23 cellular contexts compared by ENCODE assay signal in genomic region chr1:162371611-162372010, GRCh38. TPM values are rescaled to one million over a fixed set of nuclear protein-coding genes. Genes with fewer than 3 reads are reported as not detected.
DNase-seq lines count a peak whose midpoint lies in the region; ATAC-seq, FAIRE-seq and TF ChIP-seq lines count a peak whose summit lies in the region.
"Had no signal": no experiment of that assay in that cellular context is flagged by ENCODE, and none has a peak within 500 bp of the region (broad histone marks: within the 10 kb centered on the region; RNA-seq: fewer than 3 reads in every experiment).

No MANE protein-coding gene starts in this region.

- H3K9ac ChIP-seq in liver (ENCODE audit: low read depth in 1 of 2, low read length in 2 of 2) (peak overlapping the region in 1 of 2 donors; percentile 51), HepG2 (ENCODE audit: insufficient read depth, low read depth, low read length) (no peak overlapping the region)

- CTCF ChIA-PET in HepG2 (lab: Yijun Ruan, JAX; ENCODE audit: low intra/inter-chr PET ratio, low total read pairs) (no interaction called here), T-cell (lab: Charles Lee) (no interaction called here)

- H3K36me3 Mint-ChIP-seq in T-cell = no peaks in the 10 kb centered on the region
- H3K36me3 Mint-ChIP-seq: activated naive CD4-positive, alpha-beta T cell treated with anti-CD3 and anti-CD28 coated beads, Interleukin-2, amount 10 ng/mL, durations not matched to agents 7 days and 5 days; stimulated activated effector memory CD8-positive, alpha-beta T cell treated with anti-CD3 and anti-CD28 coated beads, Interleukin-12 subunit alpha, Interleukin-12 subunit beta, amount 100 ng/mL, for 72 hours had no signal

- no peak overlapping the region for H3K4me3 Mint-ChIP-seq in T-cell
- H3K4me3 Mint-ChIP-seq: activated CD8-positive, alpha-beta T cell treated with anti-CD3 and anti-CD28 coated beads for 36 hours; activated naive CD4-positive, alpha-beta T cell treated with anti-CD3 and anti-CD28 coated beads, Interleukin-2, amount 10 ng/mL, durations not matched to agents 7 days and 5 days; activated T-cell treated with anti-CD3 and anti-CD28 coated beads, Interleukin-2, amount 50 U/mL, for 24 hours; stimulated activated effector memory CD8-positive, alpha-beta T cell treated with anti-CD3 and anti-CD28 coated beads, Interleukin-12 subunit alpha, Interleukin-12 subunit beta, amount 100 ng/mL, for 72 hours had no signal

- H3K4me1 Mint-ChIP-seq in T-cell = no peaks in the 10 kb centered on the region
- H3K4me1 Mint-ChIP-seq: activated naive CD4-positive, alpha-beta T cell treated with anti-CD3 and anti-CD28 coated beads, Interleukin-2, amount 10 ng/mL, durations not matched to agents 7 days and 5 days had no signal

- H3K27me3 Mint-ChIP-seq in T-cell = no peaks in the 10 kb centered on the region
- H3K27me3 Mint-ChIP-seq: activated CD8-positive, alpha-beta T cell treated with anti-CD3 and anti-CD28 coated beads for 36 hours; activated naive CD4-positive, alpha-beta T cell treated with anti-CD3 and anti-CD28 coated beads, Interleukin-2, amount 10 ng/mL, durations not matched to agents 7 days and 5 days; activated T-cell treated with anti-CD3 and anti-CD28 coated beads, Interleukin-2, amount 50 U/mL, for 24 hours had no signal

- intact Hi-C loops in HepG2 (cut with micrococcal nuclease; ENCODE audit: unreplicated experiment) = no loop called here
- intact Hi-C loops in sciatic nerve (cut with DNase I) = no loop called here
- intact Hi-C loops in gastrocnemius medialis (cut with DNase I; ENCODE audit: low total_unique reads) = no loop called here

- H3K4me2 ChIP-seq in HepG2 (ENCODE audit: low read depth, low read length) = no peak overlapping the region

- no peak for TF ChIP-seq CTCF in liver (IDR thresholded peaks at IDR 0.05; ENCODE audit: low read depth, low read length, missing input control)
- TF ChIP-seq CTCF in HepG2 (CRISPR knock-in tag; IDR thresholded peaks at IDR 0.05) = no peak
- TF ChIP-seq CTCF in brain microvascular endothelial cell (IDR thresholded peaks at IDR 0.05; ENCODE audit: low read depth, low read length, missing control alignments) = no peak
- no peak for TF ChIP-seq CTCF in gastroesophageal sphincter (IDR thresholded peaks at IDR 0.05)
- no peak for TF ChIP-seq CTCF in gastrocnemius medialis (IDR thresholded peaks at IDR 0.05 in 4 of 5, conservative IDR thresholded peaks at IDR 0.05 in 1 of 5)

- TF ChIP-seq RAD21 in liver (IDR thresholded peaks at IDR 0.05) (no peak), HepG2 (CRISPR knock-in tag; IDR thresholded peaks at IDR 0.05) (no peak)

- H3K27ac ChIP-seq in liver (ENCODE audit: low read depth in 1 of 2, low read length in 2 of 2) (peak overlapping the region; percentile 80 to 91), HepG2 (ENCODE audit: extremely low read length, insufficient read depth, low read length) (no peak overlapping the region), brain microvascular endothelial cell (peak overlapping the region; percentile 30), gastroesophageal sphincter (no peak overlapping the region), gastrocnemius medialis (no peak overlapping the region)
- H3K27ac ChIP-seq: body of pancreas, SJSA1 had no signal

- 96% methylated on average over 6 of the region's 6 CpGs for WGBS in liver
- 94% methylated on average over 6 of the region's 6 CpGs for WGBS in HepG2 (ENCODE audit: low lambda C conversion rate)
- 82 to 92% methylated on average over 2 to 6 of the region's 6 CpGs for WGBS in gastroesophageal sphincter (ENCODE audit: low coverage in 1 of 2), 2 donors

- no peaks in the 10 kb centered on the region for H3K9me3 Mint-ChIP-seq in T-cell
- H3K9me3 Mint-ChIP-seq: activated CD8-positive, alpha-beta T cell treated with anti-CD3 and anti-CD28 coated beads for 36 hours; activated naive CD4-positive, alpha-beta T cell treated with anti-CD3 and anti-CD28 coated beads, Interleukin-2, amount 10 ng/mL, durations not matched to agents 7 days and 5 days; activated T-cell treated with anti-CD3 and anti-CD28 coated beads, Interleukin-2, amount 50 U/mL, for 24 hours; stimulated activated effector memory CD8-positive, alpha-beta T cell treated with anti-CD3 and anti-CD28 coated beads, Interleukin-12 subunit alpha, Interleukin-12 subunit beta, amount 100 ng/mL, for 72 hours had no signal

- H3K4me3 ChIP-seq in liver (ENCODE audit: low read depth in 1 of 3, low read length in 3 of 3) = no peak overlapping the region
- H3K4me3 ChIP-seq in HepG2 (replicated peaks in 1 of 3; ENCODE audit: insufficient read depth in 1 of 3, low read depth in 2 of 3, low read length in 3 of 3) = no peak overlapping the region
- no peak overlapping the region for H3K4me3 ChIP-seq in brain microvascular endothelial cell (ENCODE audit: low read depth, low read length)
- H3K4me3 ChIP-seq in gastroesophageal sphincter = no peak overlapping the region
- H3K4me3 ChIP-seq in gastrocnemius medialis = no peak overlapping the region
- H3K4me3 ChIP-seq: body of pancreas, SJSA1 had no signal

- no peak for FAIRE-seq in HepG2 (lab: Jason Lieb, UNC)

- H3K27ac Mint-ChIP-seq in T-cell = no peak overlapping the region
- H3K27ac Mint-ChIP-seq: activated CD8-positive, alpha-beta T cell treated with anti-CD3 and anti-CD28 coated beads for 36 hours; activated naive CD4-positive, alpha-beta T cell treated with anti-CD3 and anti-CD28 coated beads, Interleukin-2, amount 10 ng/mL, durations not matched to agents 7 days and 5 days; activated T-cell treated with anti-CD3 and anti-CD28 coated beads, Interleukin-2, amount 50 U/mL, for 24 hours had no signal

- H3K27me3 ChIP-seq in liver (ENCODE audit: control insufficient read depth in 4 of 4, insufficient read depth in 4 of 4, low read length in 3 of 4) = no peaks in the 10 kb centered on the region
- H3K27me3 ChIP-seq in HepG2 (ENCODE audit: control insufficient read depth in 1 of 2, insufficient read depth in 2 of 2, low read length in 2 of 2) = no peaks in the 10 kb centered on the region
- no peaks in the 10 kb centered on the region for H3K27me3 ChIP-seq in brain microvascular endothelial cell (replicated peaks)
- no peaks in the 10 kb centered on the region for H3K27me3 ChIP-seq in gastroesophageal sphincter
- H3K27me3 ChIP-seq in gastrocnemius medialis = no peaks in the 10 kb centered on the region
- H3K27me3 ChIP-seq: BE2C, body of pancreas, SJSA1 had no signal

- H3K9me3 ChIP-seq in liver (ENCODE audit: control insufficient read depth in 4 of 4, low read length in 3 of 4) (no peaks in the 10 kb centered on the region), HepG2 (ENCODE audit: low read length) (no peaks in the 10 kb centered on the region), gastroesophageal sphincter (no peaks in the 10 kb centered on the region), gastrocnemius medialis (no peaks in the 10 kb centered on the region)
- H3K9me3 ChIP-seq: BE2C, body of pancreas, SJSA1 had no signal

- ATAC-seq in HepG2 (no peak), left lobe of liver (peak; percentile 0), gastroesophageal sphincter (no peak), T-cell (replicated peaks in 1 of 4) (no peak), sciatic nerve (no peak), gastrocnemius medialis (no peak)
- ATAC-seq: activated CD8-positive, alpha-beta T cell treated with anti-CD3 and anti-CD28 coated beads for 36 hours; body of pancreas had no signal

- no TSS peak for BruUV-seq in HepG2 (replicated peaks; lab: Mats Ljungman, UMichigan)

- TF ChIP-seq POLR2A in HepG2 (IDR thresholded peaks at IDR 0.05; ENCODE audit: insufficient read depth in 1 of 2, low read depth in 2 of 2, low read length in 2 of 2) (no peak), gastroesophageal sphincter (IDR thresholded peaks at IDR 0.05) (no peak), gastrocnemius medialis (IDR thresholded peaks at IDR 0.05) (no peak)

- peaks cover 0 to 6% (median 1%) of the 10 kb centered on the region in 4 donors for H3K36me3 ChIP-seq in liver (ENCODE audit: control insufficient read depth in 4 of 4, insufficient read depth in 3 of 4, low read depth in 1 of 4, low read length in 3 of 4)
- peaks cover 9 to 21% of the 10 kb centered on the region in 2 experiments; a peak in 4 of 5 replicates for H3K36me3 ChIP-seq in HepG2 (replicated peaks in 1 of 2; ENCODE audit: control insufficient read depth in 1 of 2, insufficient read depth in 2 of 2, low read length in 2 of 2)
- no peaks in the 10 kb centered on the region for H3K36me3 ChIP-seq in brain microvascular endothelial cell (replicated peaks)
- H3K36me3 ChIP-seq in gastroesophageal sphincter = peaks cover 0 to 15% of the 10 kb centered on the region in 2 donors
- no peaks in the 10 kb centered on the region for H3K36me3 ChIP-seq in gastrocnemius medialis
- H3K36me3 ChIP-seq: BE2C, SJSA1 had no signal

- no peak overlapping the region for H2AFZ ChIP-seq in HepG2 (ENCODE audit: low read length)

- no peaks in the 10 kb centered on the region for H4K20me1 ChIP-seq in HepG2 (ENCODE audit: insufficient read depth, low read length)

- no peaks in the 10 kb centered on the region for H3K79me2 ChIP-seq in HepG2 (ENCODE audit: insufficient read depth, low read length)

- H3K4me1 ChIP-seq in liver (ENCODE audit: control insufficient read depth in 4 of 4, insufficient read depth in 4 of 4, low read length in 3 of 4) (peaks cover 16 to 40% (median 24%) of the 10 kb centered on the region in 4 donors), HepG2 (ENCODE audit: insufficient read depth, low read length) (peaks cover 10% of the 10 kb centered on the region), gastroesophageal sphincter (no peaks in the 10 kb centered on the region), gastrocnemius medialis (no peaks in the 10 kb centered on the region)
- H3K4me1 ChIP-seq: body of pancreas had no signal

- POLR2A ChIA-PET in HepG2 (lab: Yijun Ruan, JAX) (no interaction called here), T-cell (lab: Charles Lee) (no interaction called here)

- in situ Hi-C loops in HepG2 (cut with HindIII; ENCODE audit: extremely low pct_ligation_motif_present, low pct_unique_long_range_greater_than_20kb) (no loop called here), brain microvascular endothelial cell (cut with HindIII; ENCODE audit: low pct_ligation_motif_present, low sequenced_read_pairs) (no loop called here), gastrocnemius medialis (cut with MboI; ENCODE audit: low sequenced_read_pairs in 4 of 4) (no loop called here)

- TF ChIP-seq EP300 in HepG2 (IDR thresholded peaks at IDR 0.05; ENCODE audit: low read depth in 2 of 2, low read length in 2 of 2) (no peak), HepG2 (CRISPR knock-in tag; IDR thresholded peaks at IDR 0.05; ENCODE audit: borderline replicate concordance) (no peak), gastroesophageal sphincter (IDR thresholded peaks at IDR 0.05) (no peak)

- DNase-seq in HepG2 (ENCODE audit: low spot score) = no peak
- DNase-seq in brain microvascular endothelial cell = peak; percentile 57
- peak; percentile 37 for DNase-seq in left lobe of liver (ENCODE audit: low spot score)
- DNase-seq in T-cell = no peak
- no peak for DNase-seq in sciatic nerve (ENCODE audit: low spot score)
- DNase-seq in gastrocnemius medialis = no peak
- DNase-seq: 8988T; activated CD8-positive, alpha-beta T cell treated with anti-CD3 and anti-CD28 coated beads for 36 hours; activated naive CD4-positive, alpha-beta T cell treated with anti-CD3 and anti-CD28 coated beads, Interleukin-2, amount 10 ng/mL, durations not matched to agents 7 days and 5 days; activated T-cell treated with anti-CD3 and anti-CD28 coated beads, Interleukin-2, amount 50 U/mL, for 24 hours; BE2C; body of pancreas; COR-L47; dermis blood vessel endothelial cell; NCI-H1105 treated with DMSO at 0.1 percent for 48 hours had no signal

RNA-seq across cellular contexts. Expression of gene SPATA46, which starts 5.0 kb away (rescaled TPM):
- total RNA-seq in liver (not detected), HepG2 (2016; rRNA removed; fragmentation: Illumina TruSeq; extraction: Trizol) (not detected in 2 replicates), left lobe of liver (not detected), gastroesophageal sphincter (not detected), T-cell (not detected), sciatic nerve (not detected), gastrocnemius medialis (1 to 10 TPM in 1 of 4 donors, not detected in 3; 1.7 TPM)
- polyA plus RNA-seq in liver (under 1 TPM; 0.06 to 0.17 TPM), HepG2 (2011; rRNA removed) (not detected in 2 replicates)
- not detected in 2 replicates for total RNA-seq in HepG2 (2016; cell fraction: cytosol; rRNA removed; fragmentation: Illumina TruSeq; extraction: Trizol; ENCODE audit: low read depth)
- total RNA-seq in HepG2 (2016; cell fraction: insoluble cytoplasmic fraction; rRNA removed; fragmentation: Illumina TruSeq; extraction: Trizol) = not detected in 2 replicates
- total RNA-seq in HepG2 (2016; cell fraction: membrane; rRNA removed; fragmentation: Illumina TruSeq; extraction: Trizol) = not detected in 2 replicates
- total RNA-seq in HepG2 (2016; cell fraction: nucleus; rRNA removed; fragmentation: Illumina TruSeq; extraction: Trizol) = not detected in 2 replicates
- polyA plus RNA-seq in HepG2 (2011; cell fraction: cytosol; rRNA removed) = not detected in 2 replicates
- polyA plus RNA-seq in HepG2 (2011; cell fraction: nucleus; rRNA removed) = not detected in 2 replicates
- 0.44 and 0.48 TPM in 2 replicates for polyA plus RNA-seq in HepG2 (2012)
- polyA plus RNA-seq in HepG2 (2016; cell fraction: cytosol; fragmentation: Illumina TruSeq; extraction: Trizol; ENCODE audit: low read depth) = not detected in 2 replicates
- not detected in 2 replicates for polyA plus RNA-seq in HepG2 (2016; cell fraction: insoluble cytoplasmic fraction; fragmentation: Illumina TruSeq; extraction: Trizol; ENCODE audit: low read depth)
- not detected in 2 replicates for polyA plus RNA-seq in HepG2 (2016; cell fraction: membrane; fragmentation: Illumina TruSeq; extraction: Trizol; ENCODE audit: low read depth)
- polyA plus RNA-seq in HepG2 (2016; cell fraction: nucleus; fragmentation: Illumina TruSeq; extraction: Trizol; ENCODE audit: insufficient read depth, low read depth) = not detected in 2 replicates
- not detected in 2 replicates for polyA minus RNA-seq in HepG2 (2011; rRNA and poly(A)+ RNA removed; ENCODE audit: low replicate concordance)
- not detected in 2 replicates for polyA minus RNA-seq in HepG2 (2011; cell fraction: cytosol; rRNA and poly(A)+ RNA removed)
- polyA minus RNA-seq in HepG2 (2011; cell fraction: nucleus; rRNA and poly(A)+ RNA removed) = not detected in 2 replicates
- total RNA-seq: activated CD8-positive, alpha-beta T cell treated with anti-CD3 and anti-CD28 coated beads for 36 hours; body of pancreas; dermis blood vessel endothelial cell; HT-29; lower leg skin; osteoblast; SJSA1 had no signal
- polyA plus RNA-seq: thymus had no signal

RNA-seq across cellular contexts. Expression of gene C1orf226, which starts 9.9 kb away (rescaled TPM):
- 10 to 100 TPM in 1 of 2 donors, 1 to 10 TPM in 1; 2.2 to 25.2 TPM for total RNA-seq in liver
- polyA plus RNA-seq in liver = 10 to 100 TPM in 1 of 2 donors, 1 to 10 TPM in 1; 4.8 to 16.9 TPM
- 4.7 and 7.2 TPM in 2 replicates for total RNA-seq in HepG2 (2016; rRNA removed; fragmentation: Illumina TruSeq; extraction: Trizol)
- total RNA-seq in HepG2 (2016; cell fraction: cytosol; rRNA removed; fragmentation: Illumina TruSeq; extraction: Trizol; ENCODE audit: low read depth) = 1.0 and 1.4 TPM in 2 replicates
- total RNA-seq in HepG2 (2016; cell fraction: insoluble cytoplasmic fraction; rRNA removed; fragmentation: Illumina TruSeq; extraction: Trizol) = 4.7 and 5.6 TPM in 2 replicates
- 3.4 and 3.6 TPM in 2 replicates for total RNA-seq in HepG2 (2016; cell fraction: membrane; rRNA removed; fragmentation: Illumina TruSeq; extraction: Trizol)
- 9.3 and 11.2 TPM in 2 replicates for total RNA-seq in HepG2 (2016; cell fraction: nucleus; rRNA removed; fragmentation: Illumina TruSeq; extraction: Trizol)
- 4.9 and 6.0 TPM in 2 replicates for polyA plus RNA-seq in HepG2 (2011; rRNA removed)
- 3.2 and 3.4 TPM in 2 replicates for polyA plus RNA-seq in HepG2 (2011; cell fraction: cytosol; rRNA removed)
- polyA plus RNA-seq in HepG2 (2011; cell fraction: nucleus; rRNA removed) = 15.8 and 17.7 TPM in 2 replicates
- 5.2 and 7.5 TPM in 2 replicates for polyA plus RNA-seq in HepG2 (2012)
- 0.59 and 0.76 TPM in 2 replicates for polyA plus RNA-seq in HepG2 (2016; cell fraction: cytosol; fragmentation: Illumina TruSeq; extraction: Trizol; ENCODE audit: low read depth)
- 5.7 and 7.7 TPM in 2 replicates for polyA plus RNA-seq in HepG2 (2016; cell fraction: insoluble cytoplasmic fraction; fragmentation: Illumina TruSeq; extraction: Trizol; ENCODE audit: low read depth)
- 1.3 and 1.9 TPM in 2 replicates for polyA plus RNA-seq in HepG2 (2016; cell fraction: membrane; fragmentation: Illumina TruSeq; extraction: Trizol; ENCODE audit: low read depth)
- polyA plus RNA-seq in HepG2 (2016; cell fraction: nucleus; fragmentation: Illumina TruSeq; extraction: Trizol; ENCODE audit: insufficient read depth, low read depth) = 20.2 and 21.5 TPM in 2 replicates
- 12.6 and 14.6 TPM in 2 replicates for polyA minus RNA-seq in HepG2 (2011; rRNA and poly(A)+ RNA removed; ENCODE audit: low replicate concordance)
- 5.2 and 6.1 TPM in 2 replicates for polyA minus RNA-seq in HepG2 (2011; cell fraction: cytosol; rRNA and poly(A)+ RNA removed)
- 10.2 and 14.7 TPM in 2 replicates for polyA minus RNA-seq in HepG2 (2011; cell fraction: nucleus; rRNA and poly(A)+ RNA removed)
- 50.4 TPM for total RNA-seq in left lobe of liver
- total RNA-seq in gastroesophageal sphincter = 10 to 100 TPM in 3 of 4 donors, 1 to 10 TPM in 1; 10.0 to 17.5 (median 12.4) TPM
- total RNA-seq in T-cell = under 1 TPM in 3 of 5 donors, not detected in 2; 0.09 to 0.13 (median 0.12) TPM
- total RNA-seq in sciatic nerve = 13.0 TPM
- under 1 TPM; 0.36 to 0.95 (median 0.60) TPM for total RNA-seq in gastrocnemius medialis

RNA-seq across cellular contexts. Expression of gene SH2D1B, which starts 40.3 kb away (rescaled TPM):
- total RNA-seq in liver (under 1 TPM; 0.33 to 0.84 TPM), HepG2 (2016; rRNA removed; fragmentation: Illumina TruSeq; extraction: Trizol) (not detected in 2 replicates), left lobe of liver (0.10 TPM), gastroesophageal sphincter (under 1 TPM in 1 of 4 donors, not detected in 3; 0.10 TPM), T-cell (1 to 10 TPM in 1 of 5 donors, under 1 TPM in 4; 0.20 to 1.5 (median 0.66) TPM), sciatic nerve (0.53 TPM), gastrocnemius medialis (10 to 100 TPM in 1 of 4 donors, 1 to 10 TPM in 3; 2.1 to 34.2 (median 4.1) TPM)
- polyA plus RNA-seq in liver (under 1 TPM; 0.17 to 0.28 TPM), HepG2 (2011; rRNA removed) (not detected in 2 replicates)
- total RNA-seq in HepG2 (2016; cell fraction: cytosol; rRNA removed; fragmentation: Illumina TruSeq; extraction: Trizol; ENCODE audit: low read depth) = not detected in 2 replicates
- total RNA-seq in HepG2 (2016; cell fraction: insoluble cytoplasmic fraction; rRNA removed; fragmentation: Illumina TruSeq; extraction: Trizol) = not detected in 2 replicates
- total RNA-seq in HepG2 (2016; cell fraction: membrane; rRNA removed; fragmentation: Illumina TruSeq; extraction: Trizol) = not detected in 2 replicates
- total RNA-seq in HepG2 (2016; cell fraction: nucleus; rRNA removed; fragmentation: Illumina TruSeq; extraction: Trizol) = not detected in 2 replicates
- not detected in 2 replicates for polyA plus RNA-seq in HepG2 (2011; cell fraction: cytosol; rRNA removed)
- not detected in 2 replicates for polyA plus RNA-seq in HepG2 (2011; cell fraction: nucleus; rRNA removed)
- not detected in 2 replicates for polyA plus RNA-seq in HepG2 (2012)
- not detected in 2 replicates for polyA plus RNA-seq in HepG2 (2016; cell fraction: cytosol; fragmentation: Illumina TruSeq; extraction: Trizol; ENCODE audit: low read depth)
- not detected in 2 replicates for polyA plus RNA-seq in HepG2 (2016; cell fraction: insoluble cytoplasmic fraction; fragmentation: Illumina TruSeq; extraction: Trizol; ENCODE audit: low read depth)
- not detected in 2 replicates for polyA plus RNA-seq in HepG2 (2016; cell fraction: membrane; fragmentation: Illumina TruSeq; extraction: Trizol; ENCODE audit: low read depth)
- polyA plus RNA-seq in HepG2 (2016; cell fraction: nucleus; fragmentation: Illumina TruSeq; extraction: Trizol; ENCODE audit: insufficient read depth, low read depth) = not detected in 2 replicates
- 0.80 TPM in 1 of 2 replicates, not detected in the other for polyA minus RNA-seq in HepG2 (2011; rRNA and poly(A)+ RNA removed; ENCODE audit: low replicate concordance)
- not detected in 2 replicates for polyA minus RNA-seq in HepG2 (2011; cell fraction: cytosol; rRNA and poly(A)+ RNA removed)
- not detected in 2 replicates for polyA minus RNA-seq in HepG2 (2011; cell fraction: nucleus; rRNA and poly(A)+ RNA removed)
- total RNA-seq: activated CD8-positive, alpha-beta T cell treated with anti-CD3 and anti-CD28 coated beads for 36 hours; body of pancreas; dermis blood vessel endothelial cell; HT-29; lower leg skin; osteoblast; SJSA1 had no signal

Comparison
In these comparisons a context has a peak if more than half of its experiments do, and no peak if none do; other contexts are left out.
1. H3K27ac ChIP-seq: peak in liver (2 of 2) and brain microvascular endothelial cell (single experiment); none in HepG2 (single experiment), gastroesophageal sphincter (0 of 4) and gastrocnemius medialis (0 of 4).
2. DNase-seq: peak in brain microvascular endothelial cell (single experiment) and left lobe of liver (single experiment); none in HepG2 (single experiment), T-cell (0 of 34), sciatic nerve (single experiment) and gastrocnemius medialis (0 of 2).